ENCODE assay signal across 11 cellular contexts in genomic region chr9:92291577-92291976, GRCh38. TPM values are rescaled to one million over a fixed set of nuclear protein-coding genes. Genes with fewer than 3 reads are reported as not detected.
A peak's percentile ranks its signal among the peaks of the same experiment; 100 is the strongest.
DNase-seq lines count a peak whose midpoint lies in the region; ATAC-seq, FAIRE-seq and TF ChIP-seq lines count a peak whose summit lies in the region.
"Had no signal": no experiment of that assay in that cellular context is flagged by ENCODE, and none has a peak within 500 bp of the region (broad histone marks: within the 10 kb centered on the region; RNA-seq: fewer than 3 reads in every experiment).

No MANE protein-coding gene starts in this region.

- intact Hi-C loops in activated B cell treated with CpG ODN at 0.5 μM for 24 hours (cut with micrococcal nuclease): no loop called here

- no peak for ATAC-seq in activated B cell treated with CpG ODN at 0.5 μM for 24 hours (ENCODE audit: low read depth)
- no peak for ATAC-seq in HG02973 (IDR thresholded peaks at IDR 0.05; ENCODE audit: unreplicated experiment)
- no peak for ATAC-seq in GM21576 (IDR thresholded peaks at IDR 0.05; ENCODE audit: unreplicated experiment)
- ATAC-seq: pancreas had no signal

- no peaks in the 10 kb centered on the region for H3K9me3 Mint-ChIP-seq in activated B cell treated with CpG ODN at 0.5 μM for 24 hours

- peaks cover 65% of the 10 kb centered on the region for H3K4me1 Mint-ChIP-seq in activated B cell treated with CpG ODN at 0.5 μM for 24 hours

- FAIRE-seq in D721Med (lab: Jason Lieb, UNC): no peak
- FAIRE-seq in RCC 7860 (lab: Jason Lieb, UNC): no peak
- FAIRE-seq: pancreas had no signal

- TF ChIP-seq CTCF in AG04450 (IDR thresholded peaks at IDR 0.05; ENCODE audit: low read depth, low read length): no peak
- no peak for TF ChIP-seq CTCF in GM12864 (IDR thresholded peaks at IDR 0.05; ENCODE audit: low read depth, low read length, missing control alignments)
- no peak for TF ChIP-seq CTCF in activated B cell treated with CpG ODN at 0.5 μM for 24 hours (IDR thresholded peaks at IDR 0.05)
- TF ChIP-seq CTCF in D721Med (IDR thresholded peaks at IDR 0.05; ENCODE audit: insufficient read depth, missing control alignments): no peak

- DNase-seq in AG04450 (ENCODE audit: low read depth, low spot score) (no peak), GM12864 (ENCODE audit: low read depth) (no peak), activated B cell treated with CpG ODN at 0.5 μM for 24 hours (no peak), D721Med (ENCODE audit: insufficient read length, low spot score) (no peak), RCC 7860 (ENCODE audit: low spot score) (no peak)
- DNase-seq: H7, pancreas had no signal

- POLR2A ChIA-PET in AG04450 (lab: Yijun Ruan, JAX): interaction anchor here (0.6 to 1.9 kb wide), 5 partner anchors 14 to 153 kb away, joined by 3 to 8 read pairs (median 4); no protein-coding TSS in a partner anchor
- POLR2A ChIA-PET in activated B cell treated with CpG ODN at 0.5 μM for 24 hours (lab: Charles Lee): interaction anchor here (0.6 to 1.0 kb wide), 2 partner anchors 176 to 1275 kb away, joined by 4 to 5 read pairs; no protein-coding TSS in a partner anchor

- H3K9me3 ChIP-seq in AG04450 (ENCODE audit: control insufficient read depth, insufficient read depth, low read length) (no peaks in the 10 kb centered on the region), iPS-18a (ENCODE audit: control insufficient read depth, low read depth, low read length) (no peaks in the 10 kb centered on the region)
- H3K9me3 ChIP-seq: pancreas, SJCRH30 had no signal

- H3K4me3 ChIP-seq in AG04450 (ENCODE audit: low read depth, low read length) (peak overlapping the region; percentile 88), GM12864 (ENCODE audit: low read depth, low read length) (peak overlapping the region; percentile 91; the same call in 1 of the 2 replicates), iPS-18a (ENCODE audit: low read length) (peak overlapping the region; percentile 96)

- H3K9ac ChIP-seq in iPS-18a (ENCODE audit: low read length): no peak overlapping the region

- no peaks in the 10 kb centered on the region for H3K27me3 Mint-ChIP-seq in activated B cell treated with CpG ODN at 0.5 μM for 24 hours

- H3K4me3 Mint-ChIP-seq in activated B cell treated with CpG ODN at 0.5 μM for 24 hours: peak overlapping the region; percentile 98

- CTCF ChIA-PET in AG04450 (lab: Charles Lee): interaction anchor here (0.6 to 3.9 kb wide), 6 partner anchors 34 to 157 kb away, joined by 3 to 35 read pairs (median 4); partner anchors contain the start of gene NOL8
- CTCF ChIA-PET in activated B cell treated with CpG ODN at 0.5 μM for 24 hours (lab: Charles Lee): interaction anchor here (0.7 kb wide), 1 partner anchor 151 kb away, joined by 3 read pairs; no protein-coding TSS in a partner anchor

- peaks cover 45% of the 10 kb centered on the region for H3K36me3 ChIP-seq in iPS-18a (ENCODE audit: control insufficient read depth, low read depth, low read length)
- H3K36me3 ChIP-seq: pancreas had no signal

- H3K27me3 ChIP-seq in AG04450 (ENCODE audit: control insufficient read depth, insufficient read depth, low read length) (no peaks in the 10 kb centered on the region), iPS-18a (ENCODE audit: control insufficient read depth, insufficient read depth, low read length) (no peaks in the 10 kb centered on the region)
- H3K27me3 ChIP-seq: pancreas, SJCRH30 had no signal

- H3K27ac ChIP-seq in AG04450 (ENCODE audit: low read depth, low read length) (no peak overlapping the region), iPS-18a (ENCODE audit: low read length) (no peak overlapping the region)
- H3K27ac ChIP-seq: pancreas, SJCRH30 had no signal

- peaks cover 56% of the 10 kb centered on the region for H3K36me3 Mint-ChIP-seq in activated B cell treated with CpG ODN at 0.5 μM for 24 hours (ENCODE audit: low read depth)

- no peak overlapping the region for H3K27ac Mint-ChIP-seq in activated B cell treated with CpG ODN at 0.5 μM for 24 hours

- no peaks in the 10 kb centered on the region for H3K4me1 ChIP-seq in iPS-18a (ENCODE audit: control insufficient read depth, low read depth, low read length)
- H3K4me1 ChIP-seq: SJCRH30 had no signal

RNA-seq across cellular contexts. Expression of gene IARS1, which starts 1.9 kb away (rescaled TPM):
- 206 and 217 TPM in 2 replicates for polyA plus RNA-seq in AG04450 (2011; rRNA removed)
- polyA minus RNA-seq in AG04450 (2011; rRNA and poly(A)+ RNA removed): 256 and 371 TPM in 2 replicates
- total RNA-seq in activated B cell treated with CpG ODN at 0.5 μM for 24 hours: 176 and 205 TPM in 2 replicates

RNA-seq across cellular contexts. Expression of gene NOL8, which starts 33.6 kb away (rescaled TPM):
- 19.1 and 27.9 TPM in 2 replicates for polyA plus RNA-seq in AG04450 (2011; rRNA removed)
- polyA minus RNA-seq in AG04450 (2011; rRNA and poly(A)+ RNA removed): 18.4 and 34.8 TPM in 2 replicates
- total RNA-seq in activated B cell treated with CpG ODN at 0.5 μM for 24 hours: 67.0 and 78.4 TPM in 2 replicates

RNA-seq across cellular contexts. Expression of gene CENPP, which starts 34.2 kb away (rescaled TPM):
- 2.2 and 4.4 TPM in 2 replicates for polyA plus RNA-seq in AG04450 (2011; rRNA removed)
- polyA minus RNA-seq in AG04450 (2011; rRNA and poly(A)+ RNA removed): 1.1 and 1.6 TPM in 2 replicates
- total RNA-seq in activated B cell treated with CpG ODN at 0.5 μM for 24 hours: 5.7 and 5.9 TPM in 2 replicates
